Comparison of ENCODE assay signal across 13 cellular contexts in the genomic region with DNA sequence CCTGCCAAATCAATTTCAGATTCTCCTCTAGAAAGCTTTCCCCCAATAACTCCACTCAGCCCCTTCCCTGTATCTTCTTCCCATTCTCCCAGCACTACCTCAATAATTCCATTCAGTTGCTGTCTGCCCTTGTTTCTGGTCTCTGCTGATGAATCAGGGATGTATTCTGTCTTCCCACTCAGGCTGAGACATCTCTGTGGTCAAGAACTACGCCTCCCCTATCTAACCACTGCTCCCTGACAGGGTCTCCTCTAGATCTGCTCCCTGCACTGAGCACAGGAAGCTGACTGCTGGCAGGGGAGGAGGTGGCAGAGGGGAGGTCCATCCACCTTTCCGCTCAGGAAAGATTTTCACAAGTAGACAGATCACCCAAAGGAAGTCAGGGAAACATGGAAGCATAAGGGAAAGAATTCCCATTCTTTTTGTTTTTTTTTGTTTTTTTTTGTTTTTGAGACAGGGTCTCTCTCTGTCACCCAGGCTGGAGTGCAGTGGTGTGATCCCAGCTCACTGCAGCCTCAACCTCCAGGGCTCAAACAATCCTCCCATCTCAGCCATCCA. TPM values are rescaled to one million over a fixed set of nuclear protein-coding genes. Genes with fewer than 3 reads are reported as not detected.
DNase-seq lines count a peak whose midpoint lies in the region; ATAC-seq and TF ChIP-seq lines count a peak whose summit lies in the region.
"Had no signal": no experiment of that assay in that cellular context is flagged by ENCODE, and none has a peak within 500 bp of the region (broad histone marks: within the 10 kb centered on the region; RNA-seq: fewer than 3 reads in every experiment).

No MANE protein-coding gene starts in this region.

- H3K9me3 ChIP-seq in skeletal muscle satellite cell (replicated peaks; ENCODE audit: low read length), result no peaks in the 10 kb centered on the region

- no peak for ATAC-seq in GM21576 (IDR thresholded peaks at IDR 0.05; ENCODE audit: unreplicated experiment)
- ATAC-seq in HG03108 (IDR thresholded peaks at IDR 0.05; ENCODE audit: unreplicated experiment), result no peak

- no peak overlapping the region for H3K4me3 Mint-ChIP-seq in activated CD4-positive, alpha-beta memory T cell treated with anti-CD3 and anti-CD28 coated beads for 36 hours
- H3K4me3 Mint-ChIP-seq in activated CD4-positive, alpha-beta memory T cell treated with anti-CD3 and anti-CD28 coated beads, Interleukin-2, amount 10 ng/mL, durations not matched to agents 7 days and 5 days, result no peak overlapping the region
- H3K4me3 Mint-ChIP-seq: memory B cell had no signal

- H3K4me2 ChIP-seq in skeletal muscle satellite cell (ENCODE audit: low read length), result peak overlapping the region; percentile 16

- H3K27me3 Mint-ChIP-seq in activated CD4-positive, alpha-beta memory T cell treated with anti-CD3 and anti-CD28 coated beads for 36 hours, result peaks cover 18% of the 10 kb centered on the region
- peaks cover 39% of the 10 kb centered on the region for H3K27me3 Mint-ChIP-seq in activated CD4-positive, alpha-beta memory T cell treated with anti-CD3 and anti-CD28 coated beads, Interleukin-2, amount 10 ng/mL, durations not matched to agents 7 days and 5 days

- no peak overlapping the region for H3K9ac ChIP-seq in skeletal muscle satellite cell (ENCODE audit: low read depth, low read length)

- H3K27ac Mint-ChIP-seq in activated CD4-positive, alpha-beta memory T cell treated with anti-CD3 and anti-CD28 coated beads for 36 hours, result no peak overlapping the region
- H3K27ac Mint-ChIP-seq in activated CD4-positive, alpha-beta memory T cell treated with anti-CD3 and anti-CD28 coated beads, Interleukin-2, amount 10 ng/mL, durations not matched to agents 7 days and 5 days, result no peak overlapping the region
- H3K27ac Mint-ChIP-seq: memory B cell had no signal

- H3K27me3 ChIP-seq in skeletal muscle satellite cell (ENCODE audit: control insufficient read depth, insufficient read depth, low read length), result peaks cover 22% of the 10 kb centered on the region

- no peak for TF ChIP-seq CTCF in choroid plexus epithelial cell (conservative IDR thresholded peaks at IDR 0.05; ENCODE audit: low read depth, low read length)

- H3K36me3 ChIP-seq in skeletal muscle satellite cell (ENCODE audit: insufficient read depth, low read length), result no peaks in the 10 kb centered on the region

- H3K4me1 Mint-ChIP-seq in activated CD4-positive, alpha-beta memory T cell treated with anti-CD3 and anti-CD28 coated beads for 36 hours (ENCODE audit: low read depth), result peaks cover 15% of the 10 kb centered on the region
- peaks cover 16% of the 10 kb centered on the region for H3K4me1 Mint-ChIP-seq in activated CD4-positive, alpha-beta memory T cell treated with anti-CD3 and anti-CD28 coated beads, Interleukin-2, amount 10 ng/mL, durations not matched to agents 7 days and 5 days
- H3K4me1 Mint-ChIP-seq: memory B cell had no signal

- DNase-seq in activated CD4-positive, alpha-beta memory T cell treated with anti-CD3 and anti-CD28 coated beads for 36 hours, result peak; percentile 25
- DNase-seq in activated CD4-positive, alpha-beta memory T cell treated with anti-CD3 and anti-CD28 coated beads, Interleukin-2, amount 10 ng/mL, durations not matched to agents 7 days and 5 days, result no peak
- DNase-seq in M059J (ENCODE audit: low read depth) (peak; percentile 76), choroid plexus epithelial cell (ENCODE audit: low read depth) (peak; percentile 35), RPMI8226 (no peak)
- DNase-seq: ACHN, Calu3, SW 1271 had no signal

- H3K4me1 ChIP-seq in skeletal muscle satellite cell (ENCODE audit: control insufficient read depth, insufficient read depth, low read length), result peaks cover 19% of the 10 kb centered on the region

- POLR2A ChIA-PET in activated CD4-positive, alpha-beta memory T cell treated with anti-CD3 and anti-CD28 coated beads for 36 hours (lab: Charles Lee), result interaction anchor here (1.0 kb wide), 1 partner anchor 16 kb away, joined by 3 read pairs; no protein-coding TSS in a partner anchor
- POLR2A ChIA-PET in activated CD4-positive, alpha-beta memory T cell treated with anti-CD3 and anti-CD28 coated beads, Interleukin-2, amount 10 ng/mL, durations not matched to agents 7 days and 5 days (lab: Charles Lee), result no interaction called here

- CTCF ChIA-PET in activated CD4-positive, alpha-beta memory T cell treated with anti-CD3 and anti-CD28 coated beads for 36 hours (lab: Charles Lee), result interaction anchor here (0.8 to 2.1 kb wide), 4 partner anchors 10 to 38 kb away, joined by 3 to 10 read pairs (median 5); a partner anchor contains a TSS
- CTCF ChIA-PET in activated CD4-positive, alpha-beta memory T cell treated with anti-CD3 and anti-CD28 coated beads, Interleukin-2, amount 10 ng/mL, durations not matched to agents 7 days and 5 days (lab: Charles Lee), result interaction anchor here (0.7 to 1.6 kb wide), 4 partner anchors 10 to 37 kb away, joined by 3 to 4 read pairs (median 3); a partner anchor contains a TSS

- H3K9me3 Mint-ChIP-seq in activated CD4-positive, alpha-beta memory T cell treated with anti-CD3 and anti-CD28 coated beads for 36 hours, result no peaks in the 10 kb centered on the region
- H3K9me3 Mint-ChIP-seq in activated CD4-positive, alpha-beta memory T cell treated with anti-CD3 and anti-CD28 coated beads, Interleukin-2, amount 10 ng/mL, durations not matched to agents 7 days and 5 days, result no peaks in the 10 kb centered on the region
- H3K9me3 Mint-ChIP-seq: memory B cell had no signal

- no peaks in the 10 kb centered on the region for H3K36me3 Mint-ChIP-seq in activated CD4-positive, alpha-beta memory T cell treated with anti-CD3 and anti-CD28 coated beads for 36 hours
- no peaks in the 10 kb centered on the region for H3K36me3 Mint-ChIP-seq in activated CD4-positive, alpha-beta memory T cell treated with anti-CD3 and anti-CD28 coated beads, Interleukin-2, amount 10 ng/mL, durations not matched to agents 7 days and 5 days (ENCODE audit: low read depth)

- intact Hi-C loops in activated CD4-positive, alpha-beta memory T cell treated with anti-CD3 and anti-CD28 coated beads for 36 hours (cut with micrococcal nuclease), result no loop called here

- H3K4me3 ChIP-seq in choroid plexus epithelial cell (ENCODE audit: low read depth, low read length) (no peak overlapping the region), skeletal muscle satellite cell (ENCODE audit: low read length) (no peak overlapping the region)

RNA-seq across cellular contexts. Expression of a gene that starts 16.9 kb away (rescaled TPM):
- 10 to 100 TPM; 15.1 to 17.2 TPM for total RNA-seq in activated CD4-positive, alpha-beta memory T cell treated with anti-CD3 and anti-CD28 coated beads for 36 hours
- total RNA-seq in activated CD4-positive, alpha-beta memory T cell treated with anti-CD3 and anti-CD28 coated beads, Interleukin-2, amount 10 ng/mL, durations not matched to agents 7 days and 5 days, result 10 to 100 TPM; 24.6 to 25.6 TPM
- total RNA-seq in M059J (2014; rRNA removed; shearing (Covaris generic)), result 1.6 and 3.8 TPM in 2 replicates
- total RNA-seq in skeletal muscle satellite cell (2012; rRNA removed), result 1.5 and 2.2 TPM in 2 replicates

RNA-seq across cellular contexts. Expression of a gene that starts 28.1 kb away (rescaled TPM):
- total RNA-seq in activated CD4-positive, alpha-beta memory T cell treated with anti-CD3 and anti-CD28 coated beads for 36 hours, result under 1 TPM; 0.10 to 0.12 TPM
- under 1 TPM; 0.10 to 0.15 TPM for total RNA-seq in activated CD4-positive, alpha-beta memory T cell treated with anti-CD3 and anti-CD28 coated beads, Interleukin-2, amount 10 ng/mL, durations not matched to agents 7 days and 5 days
- total RNA-seq in M059J (2014; rRNA removed; shearing (Covaris generic)), result 0.79 and 1.5 TPM in 2 replicates
- total RNA-seq in skeletal muscle satellite cell (2012; rRNA removed), result under 0.01 TPM in 1 of 2 replicates, not detected in the other
- total RNA-seq: frontal cortex had no signal

RNA-seq across cellular contexts. Expression of a gene that starts 38.0 kb away (rescaled TPM):
- 10 to 100 TPM; 20.6 to 21.0 TPM for total RNA-seq in activated CD4-positive, alpha-beta memory T cell treated with anti-CD3 and anti-CD28 coated beads for 36 hours
- 10 to 100 TPM; 29.1 to 29.8 TPM for total RNA-seq in activated CD4-positive, alpha-beta memory T cell treated with anti-CD3 and anti-CD28 coated beads, Interleukin-2, amount 10 ng/mL, durations not matched to agents 7 days and 5 days
- 19.3 and 24.0 TPM in 2 replicates for total RNA-seq in M059J (2014; rRNA removed; shearing (Covaris generic))
- 19.4 and 35.0 TPM in 2 replicates for total RNA-seq in skeletal muscle satellite cell (2012; rRNA removed)

RNA-seq across cellular contexts. Expression of a gene that starts 47.6 kb away (rescaled TPM):
- total RNA-seq in activated CD4-positive, alpha-beta memory T cell treated with anti-CD3 and anti-CD28 coated beads for 36 hours, result under 1 TPM; 0.29 to 0.59 TPM
- total RNA-seq in activated CD4-positive, alpha-beta memory T cell treated with anti-CD3 and anti-CD28 coated beads, Interleukin-2, amount 10 ng/mL, durations not matched to agents 7 days and 5 days, result under 1 TPM; 0.45 to 0.53 TPM
- total RNA-seq in M059J (2014; rRNA removed; shearing (Covaris generic)), result 0.12 TPM in 1 of 2 replicates, not detected in the other
- 0.22 TPM in 1 of 2 replicates, not detected in the other for total RNA-seq in skeletal muscle satellite cell (2012; rRNA removed)
- total RNA-seq: frontal cortex had no signal

RNA-seq across cellular contexts. Expression of a gene that starts 47.8 kb away (rescaled TPM):
- 10 to 100 TPM; 69.9 to 72.4 TPM for total RNA-seq in activated CD4-positive, alpha-beta memory T cell treated with anti-CD3 and anti-CD28 coated beads for 36 hours
- total RNA-seq in activated CD4-positive, alpha-beta memory T cell treated with anti-CD3 and anti-CD28 coated beads, Interleukin-2, amount 10 ng/mL, durations not matched to agents 7 days and 5 days, result 10 to 100 TPM; 91.5 to 95.7 TPM
- 39.9 and 41.5 TPM in 2 replicates for total RNA-seq in M059J (2014; rRNA removed; shearing (Covaris generic))
- total RNA-seq in skeletal muscle satellite cell (2012; rRNA removed), result 27.1 and 29.1 TPM in 2 replicates

Comparison
In these comparisons a context has a peak if more than half of its experiments do, and no peak if none do; other contexts are left out.
1. DNase-seq: peak in activated CD4-positive, alpha-beta memory T cell treated with anti-CD3 and anti-CD28 coated beads for 36 hours (single experiment), M059J (single experiment) and choroid plexus epithelial cell (single experiment); none in activated CD4-positive, alpha-beta memory T cell treated with anti-CD3 and anti-CD28 coated beads, Interleukin-2, amount 10 ng/mL, durations not matched to agents 7 days and 5 days (single experiment) and RPMI8226 (single experiment).